Comparison of ENCODE assay signal across 1 cellular context in the genomic region with DNA sequence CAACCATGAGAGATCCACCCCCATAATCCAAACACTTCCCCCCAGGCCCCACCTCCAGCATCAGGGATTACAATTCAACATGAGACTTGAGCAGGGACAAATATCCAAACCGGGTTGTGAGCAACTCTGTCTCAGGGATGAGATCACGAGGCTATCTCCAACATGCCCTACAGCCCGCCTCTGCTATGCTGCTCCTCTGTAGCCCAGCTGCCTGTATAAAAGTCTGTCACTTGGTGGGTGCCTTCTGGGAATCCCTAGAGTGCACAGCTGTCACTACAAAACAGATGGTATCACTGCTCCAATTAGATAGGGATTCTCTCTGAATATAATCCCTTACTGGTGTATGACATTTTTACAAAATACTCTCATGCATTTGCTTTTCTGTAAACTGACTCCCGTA.
TF ChIP-seq lines count a peak whose summit lies in the region.

No MANE protein-coding gene starts in this region.

TF ChIP-seq in HepG2, 621 proteins besides CTCF, POLR2A, EP300 and RAD21:
- TF ChIP-seq, protein P1, sequence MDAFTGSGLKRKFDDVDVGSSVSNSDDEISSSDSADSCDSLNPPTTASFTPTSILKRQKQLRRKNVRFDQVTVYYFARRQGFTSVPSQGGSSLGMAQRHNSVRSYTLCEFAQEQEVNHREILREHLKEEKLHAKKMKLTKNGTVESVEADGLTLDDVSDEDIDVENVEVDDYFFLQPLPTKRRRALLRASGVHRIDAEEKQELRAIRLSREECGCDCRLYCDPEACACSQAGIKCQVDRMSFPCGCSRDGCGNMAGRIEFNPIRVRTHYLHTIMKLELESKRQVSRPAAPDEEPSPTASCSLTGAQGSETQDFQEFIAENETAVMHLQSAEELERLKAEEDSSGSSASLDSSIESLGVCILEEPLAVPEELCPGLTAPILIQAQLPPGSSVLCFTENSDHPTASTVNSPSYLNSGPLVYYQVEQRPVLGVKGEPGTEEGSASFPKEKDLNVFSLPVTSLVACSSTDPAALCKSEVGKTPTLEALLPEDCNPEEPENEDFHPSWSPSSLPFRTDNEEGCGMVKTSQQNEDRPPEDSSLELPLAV (CRISPR knock-in tag; conservative IDR thresholded peaks at IDR 0.05; ENCODE audit: low read depth): no peak
- TF ChIP-seq TFDP2 (CRISPR knock-in tag; IDR thresholded peaks at IDR 0.05): no peak
- no peak for TF ChIP-seq ZNF740 (CRISPR knock-in tag; IDR thresholded peaks at IDR 0.05)
- TF ChIP-seq HNRNPUL1 (IDR thresholded peaks at IDR 0.05; ENCODE audit: low read depth, low read length): no peak
- no peak for TF ChIP-seq HDAC1 (CRISPR knock-in tag; IDR thresholded peaks at IDR 0.05)
- TF ChIP-seq PHB2 (IDR thresholded peaks at IDR 0.05; ENCODE audit: partially characterized antibody): no peak
- TF ChIP-seq ZNF550 (CRISPR knock-in tag; IDR thresholded peaks at IDR 0.05; ENCODE audit: borderline replicate concordance): no peak
- no peak for TF ChIP-seq PHF20 (CRISPR knock-in tag; IDR thresholded peaks at IDR 0.05)
- TF ChIP-seq LBX2 (CRISPR knock-in tag; IDR thresholded peaks at IDR 0.05; ENCODE audit: borderline replicate concordance): no peak
- no peak for TF ChIP-seq CENPT (CRISPR knock-in tag; IDR thresholded peaks at IDR 0.05; ENCODE audit: low read depth)
- no peak for TF ChIP-seq KLF16 (CRISPR knock-in tag; IDR thresholded peaks at IDR 0.05)
- no peak for TF ChIP-seq NFKB2 (CRISPR knock-in tag; IDR thresholded peaks at IDR 0.05; ENCODE audit: borderline replicate concordance)
- TF ChIP-seq ZNF432 (CRISPR knock-in tag; IDR thresholded peaks at IDR 0.05; ENCODE audit: borderline replicate concordance): no peak
